In genomic region chr21:16084776-16085364, GRCh38 we compare ENCODE assay signal across 11 cellular contexts.
DNase-seq lines count a peak whose midpoint lies in the region; ATAC-seq and FAIRE-seq lines count a peak whose summit lies in the region.
"Had no signal": no experiment of that assay in that cellular context is flagged by ENCODE, and none has a peak within 500 bp of the region (broad histone marks: within the 10 kb centered on the region; RNA-seq: fewer than 3 reads in every experiment).

No MANE protein-coding gene starts in this region.

- peak; percentile 69 for FAIRE-seq in RCC 7860 (lab: Jason Lieb, UNC)
- FAIRE-seq: colon, GM18507, keratinocyte had no signal

- ATAC-seq in GM18519 (IDR thresholded peaks at IDR 0.05; ENCODE audit: low FRiP score, unreplicated experiment) (no peak), HG02798 (IDR thresholded peaks at IDR 0.05; ENCODE audit: poor library complexity, unreplicated experiment) (no peak)

- DNase-seq in AG20443 (ENCODE audit: low spot score): peak; percentile 57
- DNase-seq in RCC 7860 (ENCODE audit: low spot score): peak; percentile 29
- peak; percentile 33 for DNase-seq in fibroblast of the conjunctiva (ENCODE audit: low read depth)
- DNase-seq in pons (ENCODE audit: low spot score): peak; percentile 94
- DNase-seq in NOMO-1 (lab: John Stamatoyannopoulos, UW; ENCODE audit: unreplicated experiment in 2 of 2): no peak
- no peak for DNase-seq in HuH-7.5 (ENCODE audit: low spot score)

Comparison
In these comparisons a context has a peak if more than half of its experiments do, and no peak if none do; other contexts are left out.
1. DNase-seq: peak in AG20443 (single experiment), RCC 7860 (single experiment), fibroblast of the conjunctiva (single experiment) and pons (single experiment); none in NOMO-1 (0 of 2) and HuH-7.5 (single experiment).